In the genomic region with DNA sequence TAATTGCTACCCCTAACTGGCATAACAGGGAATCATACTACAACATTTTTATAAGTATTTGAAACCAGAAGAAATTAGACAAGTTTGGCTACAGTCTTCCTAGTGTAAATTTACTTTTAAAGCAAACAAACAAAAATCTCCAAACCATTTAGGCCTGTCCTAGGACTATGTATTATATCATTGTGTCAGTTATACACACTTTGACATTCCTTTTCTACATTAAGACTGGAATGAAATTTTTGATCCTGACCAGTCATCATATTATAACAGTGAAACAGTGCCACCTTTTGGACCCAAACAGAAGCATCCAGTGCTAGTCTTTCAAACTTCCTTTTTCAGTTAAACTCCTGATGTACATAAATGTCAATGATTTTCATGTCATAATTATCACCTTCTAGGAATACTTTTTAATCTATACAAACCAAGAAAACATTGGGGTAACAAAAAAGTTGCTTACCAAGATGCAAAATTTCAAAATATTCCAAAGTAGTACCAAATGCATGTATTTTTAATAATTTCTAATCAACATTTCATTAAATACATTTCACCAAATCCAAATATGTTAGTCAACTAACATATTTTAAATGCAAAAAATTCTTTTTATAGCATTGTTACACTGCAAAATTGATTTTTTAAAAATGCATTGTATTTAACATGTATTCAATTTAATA, we compare ENCODE assay signal across 8 cellular contexts.
DNase-seq lines count a peak whose midpoint lies in the region; ATAC-seq and TF ChIP-seq lines count a peak whose summit lies in the region.

No MANE protein-coding gene starts in this region.

- no peak overlapping the region for H3K4me3 ChIP-seq in PC-3 (ENCODE audit: low read length)

- H4K20me1 ChIP-seq in PC-3 (ENCODE audit: low read length), result no peaks in the 10 kb centered on the region

- H3K9me3 Mint-ChIP-seq in endothelial cell (ENCODE audit: unreplicated experiment) (no peaks in the 10 kb centered on the region), naive B cell (no peaks in the 10 kb centered on the region)

- H3K27me3 Mint-ChIP-seq in endothelial cell (ENCODE audit: unreplicated experiment) (no peaks in the 10 kb centered on the region), naive B cell (no peaks in the 10 kb centered on the region)

- no TSS peak for BruUV-seq in PC-3 (replicated peaks; lab: Mats Ljungman, UMichigan)

- peak; percentile 61 for ATAC-seq in GM19463 (IDR thresholded peaks at IDR 0.05; ENCODE audit: unreplicated experiment)
- ATAC-seq in PC-3, result peak; percentile 75
- ATAC-seq in naive B cell (ENCODE audit: low read depth in 2 of 2), result no peak
- no peak for ATAC-seq in HG03097 (IDR thresholded peaks at IDR 0.05; ENCODE audit: low FRiP score, unreplicated experiment)
- ATAC-seq in GM18520 (IDR thresholded peaks at IDR 0.05; ENCODE audit: unreplicated experiment), result no peak

- H3K4me1 ChIP-seq in PC-3 (ENCODE audit: insufficient read depth, low read length), result peaks cover 24% of the 10 kb centered on the region

- intact Hi-C loops in PC-3 (cut with micrococcal nuclease), result loop anchor here (1.0 to 2.0 kb wide), 8 partner anchors 74 to 1642 kb away; no protein-coding TSS in a partner anchor

- TF ChIP-seq CTCF in PC-3 (conservative IDR thresholded peaks at IDR 0.05; ENCODE audit: low read depth, low read length) (peak; percentile 82), endothelial cell (IDR thresholded peaks at IDR 0.05; ENCODE audit: unreplicated experiment) (peak; percentile 66)

- H3K36me3 ChIP-seq in PC-3 (ENCODE audit: low read depth, low read length), result no peaks in the 10 kb centered on the region

- H3K4me2 ChIP-seq in PC-3 (ENCODE audit: low read length), result no peak overlapping the region

- no peaks in the 10 kb centered on the region for H3K9me3 ChIP-seq in PC-3 (ENCODE audit: low read length)

- peak overlapping the region; percentile 75 for H3K9ac ChIP-seq in PC-3 (ENCODE audit: low read length)

- no peaks in the 10 kb centered on the region for H3K4me1 Mint-ChIP-seq in endothelial cell (ENCODE audit: unreplicated experiment)
- peaks cover 0 to 4% (median 0%) of the 10 kb centered on the region in 3 donors for H3K4me1 Mint-ChIP-seq in naive B cell

- H3K27me3 ChIP-seq in PC-3 (ENCODE audit: low read length), result no peaks in the 10 kb centered on the region

- no peak overlapping the region for H3K27ac Mint-ChIP-seq in endothelial cell (ENCODE audit: unreplicated experiment)
- no peak overlapping the region for H3K27ac Mint-ChIP-seq in naive B cell

- DNase-seq in DMS 273 (lab: John Stamatoyannopoulos, UW; ENCODE audit: unreplicated experiment), result peak; percentile 86
- DNase-seq in KG1 (lab: John Stamatoyannopoulos, UW), result peak; percentile 7
- DNase-seq in PC-3, result peak; percentile 74
- peak; percentile 9 for DNase-seq in endothelial cell (ENCODE audit: low spot score)
- peak; percentile 21 for DNase-seq in naive B cell

- CTCF ChIA-PET in PC-3 (lab: Charles Lee), result no interaction called here

- POLR2A ChIA-PET in PC-3 (lab: Charles Lee; ENCODE audit: unreplicated experiment), result no interaction called here

- no peaks in the 10 kb centered on the region for H3F3A ChIP-seq in PC-3 (ENCODE audit: low read length, unreplicated experiment)

- H3K9me2 ChIP-seq in PC-3 (replicated peaks; ENCODE audit: low read length), result no peaks in the 10 kb centered on the region

- H3K4me3 Mint-ChIP-seq in endothelial cell (ENCODE audit: unreplicated experiment) (no peak overlapping the region), naive B cell (no peak overlapping the region)

- H2AFZ ChIP-seq in PC-3 (ENCODE audit: low read length), result no peak overlapping the region

- H3K36me3 Mint-ChIP-seq in endothelial cell (ENCODE audit: low read depth, unreplicated experiment), result no peaks in the 10 kb centered on the region
- H3K36me3 Mint-ChIP-seq in naive B cell, result no peaks in the 10 kb centered on the region

- peak overlapping the region; percentile 87 for H3K27ac ChIP-seq in PC-3 (ENCODE audit: low read length)

- H3K79me2 ChIP-seq in PC-3 (ENCODE audit: low read length), result no peaks in the 10 kb centered on the region

Comparison
In these comparisons a context has a peak if more than half of its experiments do, and no peak if none do; other contexts are left out.
1. DNase-seq: peak in every context shown above with its lines; median percentile 86 in DMS 273; 74 in PC-3; 21 in naive B cell; 9 in endothelial cell; 7 in KG1.
2. ATAC-seq: peak in GM19463 (single experiment) and PC-3 (single experiment); none in naive B cell (0 of 2), HG03097 (single experiment) and GM18520 (single experiment).